ENCODE assay signal across 1 cellular context in the genomic region with DNA sequence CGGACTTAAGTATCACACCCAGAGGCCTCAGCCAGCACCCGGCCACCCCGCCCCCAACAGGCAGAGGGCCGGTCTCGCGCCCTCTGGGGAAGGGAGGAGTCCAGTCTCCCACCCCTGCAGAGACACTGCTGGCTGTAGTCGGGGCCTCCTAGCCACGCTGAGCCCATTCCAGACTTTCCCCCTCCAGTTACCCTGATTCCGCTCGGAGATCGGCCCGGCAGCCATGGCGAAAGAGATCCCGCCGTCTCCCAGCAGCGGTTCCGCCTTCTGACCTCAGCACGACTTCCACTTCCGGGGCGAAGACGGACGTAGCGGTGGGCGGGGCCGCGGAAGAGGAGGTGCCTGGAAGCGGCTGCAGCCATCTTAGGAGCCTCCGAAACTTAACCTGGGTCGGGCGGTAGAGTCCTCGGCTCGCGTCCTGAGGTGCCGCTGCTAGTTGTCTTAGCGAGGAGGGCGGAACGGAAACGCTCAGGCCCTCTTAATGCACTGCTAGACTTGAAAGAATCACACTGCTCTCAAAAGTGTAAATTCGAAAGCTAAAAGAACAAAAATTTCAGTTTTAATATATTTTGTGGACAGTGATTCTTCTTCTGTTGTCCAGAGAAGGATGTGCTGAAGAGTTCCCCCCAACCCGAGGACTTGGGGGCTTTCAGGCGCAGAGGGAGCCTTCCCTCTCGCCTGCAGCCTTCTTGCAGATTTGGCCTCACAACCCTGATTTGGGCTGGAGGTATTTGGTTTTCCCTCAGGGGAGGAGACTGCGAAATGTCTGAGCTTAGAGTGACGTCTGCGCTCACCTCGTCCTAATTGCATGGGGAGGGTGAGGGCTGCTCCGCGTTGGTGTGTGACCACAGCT.
TF ChIP-seq lines count a peak whose summit lies in the region.

A gene with protein sequence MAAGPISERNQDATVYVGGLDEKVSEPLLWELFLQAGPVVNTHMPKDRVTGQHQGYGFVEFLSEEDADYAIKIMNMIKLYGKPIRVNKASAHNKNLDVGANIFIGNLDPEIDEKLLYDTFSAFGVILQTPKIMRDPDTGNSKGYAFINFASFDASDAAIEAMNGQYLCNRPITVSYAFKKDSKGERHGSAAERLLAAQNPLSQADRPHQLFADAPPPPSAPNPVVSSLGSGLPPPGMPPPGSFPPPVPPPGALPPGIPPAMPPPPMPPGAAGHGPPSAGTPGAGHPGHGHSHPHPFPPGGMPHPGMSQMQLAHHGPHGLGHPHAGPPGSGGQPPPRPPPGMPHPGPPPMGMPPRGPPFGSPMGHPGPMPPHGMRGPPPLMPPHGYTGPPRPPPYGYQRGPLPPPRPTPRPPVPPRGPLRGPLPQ (minus strand): TSS at position 269 of the 853 bp plus-strand sequence. CDS start 44 bp downstream, at position 225.

TF ChIP-seq in K562, 482 proteins besides CTCF, POLR2A, EP300 and RAD21 (continued from another document and continues in another):
- TF ChIP-seq ZBTB2 (IDR thresholded peaks at IDR 0.05) (0 out of 2 replicates have a peak, but pooled peaks have one; percentile 33), HLTF (IDR thresholded peaks at IDR 0.05) (peak; percentile 71; the same call in 1 of the 2 replicates), GTF2E2 (tag; IDR thresholded peaks at IDR 0.05) (peak; percentile 89), ESRRA (IDR thresholded peaks at IDR 0.05; ENCODE audit: borderline replicate concordance, low read depth) (peak; percentile 75; the same call in 1 of the 2 replicates), RBFOX2 (IDR thresholded peaks at IDR 0.05; ENCODE audit: low read depth, low read length) (peak; percentile 95), ZNF407 (IDR thresholded peaks at IDR 0.05; ENCODE audit: low read depth) (no peak), POLR2G (IDR thresholded peaks at IDR 0.05; ENCODE audit: low read depth, low read length) (peak; percentile 95), HDAC8 (tag; IDR thresholded peaks at IDR 0.05) (no peak), ZFX (CRISPR knock-in tag; IDR thresholded peaks at IDR 0.05) (peak; percentile 73), NR1H2 (CRISPR knock-in tag; IDR thresholded peaks at IDR 0.05) (no peak), TCF3 (CRISPR knock-in tag; IDR thresholded peaks at IDR 0.05) (no peak), CHD1 (IDR thresholded peaks at IDR 0.05; ENCODE audit: low read length) (peak; percentile 75), RB1 (IDR thresholded peaks at IDR 0.05; ENCODE audit: low read depth) (peak; percentile 65; the same call in 1 of the 2 replicates), KAT7 (CRISPR knock-in tag; IDR thresholded peaks at IDR 0.05; ENCODE audit: borderline replicate concordance) (peak; percentile 77; the same call in 1 of the 2 replicates), TEAD4 (IDR thresholded peaks at IDR 0.05; ENCODE audit: low read length) (peak; percentile 35), TEAD4 (CRISPR knock-in tag; IDR thresholded peaks at IDR 0.05; ENCODE audit: borderline replicate concordance) (no peak), PCBP2 (IDR thresholded peaks at IDR 0.05; ENCODE audit: low read depth, low read length, poor library complexity, severe bottlenecking) (no peak), PBX2 (CRISPR knock-in tag; IDR thresholded peaks at IDR 0.05; ENCODE audit: low read depth) (no peak), PBX2 (tag; conservative IDR thresholded peaks at IDR 0.05; ENCODE audit: low read depth) (peak; percentile 12; the same call in 1 of the 2 replicates), FIP1L1 (IDR thresholded peaks at IDR 0.05; ENCODE audit: low read depth, low read length, poor library complexity, severe bottlenecking) (peak; percentile 35), TAF7 (tag; IDR thresholded peaks at IDR 0.05) (peak; percentile 33), DEAF1 (CRISPR knock-in tag; IDR thresholded peaks at IDR 0.05) (peak; percentile 21; the same call in 1 of the 2 replicates), YY1 (IDR thresholded peaks at IDR 0.05; ENCODE audit: borderline replicate concordance in 1 of 3, control insufficient read depth in 1 of 3, extremely low read depth in 1 of 3, insufficient read depth in 3 of 3, insufficient read length in 1 of 3, insufficient replicate concordance in 2 of 3, low read depth in 1 of 3, low read length in 2 of 3) (peak; percentile 72 to 96 (median 95))
- TF ChIP-seq, protein P1, sequence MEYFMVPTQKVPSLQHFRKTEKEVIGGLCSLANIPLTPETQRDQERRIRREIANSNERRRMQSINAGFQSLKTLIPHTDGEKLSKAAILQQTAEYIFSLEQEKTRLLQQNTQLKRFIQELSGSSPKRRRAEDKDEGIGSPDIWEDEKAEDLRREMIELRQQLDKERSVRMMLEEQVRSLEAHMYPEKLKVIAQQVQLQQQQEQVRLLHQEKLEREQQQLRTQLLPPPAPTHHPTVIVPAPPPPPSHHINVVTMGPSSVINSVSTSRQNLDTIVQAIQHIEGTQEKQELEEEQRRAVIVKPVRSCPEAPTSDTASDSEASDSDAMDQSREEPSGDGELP (CRISPR knock-in tag; IDR thresholded peaks at IDR 0.05; ENCODE audit: borderline replicate concordance) = peak; percentile 65
- TF ChIP-seq, protein P2, sequence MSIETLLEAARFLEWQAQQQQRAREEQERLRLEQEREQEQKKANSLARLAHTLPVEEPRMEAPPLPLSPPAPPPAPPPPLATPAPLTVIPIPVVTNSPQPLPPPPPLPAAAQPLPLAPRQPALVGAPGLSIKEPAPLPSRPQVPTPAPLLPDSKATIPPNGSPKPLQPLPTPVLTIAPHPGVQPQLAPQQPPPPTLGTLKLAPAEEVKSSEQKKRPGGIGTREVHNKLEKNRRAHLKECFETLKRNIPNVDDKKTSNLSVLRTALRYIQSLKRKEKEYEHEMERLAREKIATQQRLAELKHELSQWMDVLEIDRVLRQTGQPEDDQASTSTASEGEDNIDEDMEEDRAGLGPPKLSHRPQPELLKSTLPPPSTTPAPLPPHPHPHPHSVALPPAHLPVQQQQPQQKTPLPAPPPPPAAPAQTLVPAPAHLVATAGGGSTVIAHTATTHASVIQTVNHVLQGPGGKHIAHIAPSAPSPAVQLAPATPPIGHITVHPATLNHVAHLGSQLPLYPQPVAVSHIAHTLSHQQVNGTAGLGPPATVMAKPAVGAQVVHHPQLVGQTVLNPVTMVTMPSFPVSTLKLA (conservative IDR thresholded peaks at IDR 0.05) = peak; percentile 44 to 81
- TF ChIP-seq, protein P3, sequence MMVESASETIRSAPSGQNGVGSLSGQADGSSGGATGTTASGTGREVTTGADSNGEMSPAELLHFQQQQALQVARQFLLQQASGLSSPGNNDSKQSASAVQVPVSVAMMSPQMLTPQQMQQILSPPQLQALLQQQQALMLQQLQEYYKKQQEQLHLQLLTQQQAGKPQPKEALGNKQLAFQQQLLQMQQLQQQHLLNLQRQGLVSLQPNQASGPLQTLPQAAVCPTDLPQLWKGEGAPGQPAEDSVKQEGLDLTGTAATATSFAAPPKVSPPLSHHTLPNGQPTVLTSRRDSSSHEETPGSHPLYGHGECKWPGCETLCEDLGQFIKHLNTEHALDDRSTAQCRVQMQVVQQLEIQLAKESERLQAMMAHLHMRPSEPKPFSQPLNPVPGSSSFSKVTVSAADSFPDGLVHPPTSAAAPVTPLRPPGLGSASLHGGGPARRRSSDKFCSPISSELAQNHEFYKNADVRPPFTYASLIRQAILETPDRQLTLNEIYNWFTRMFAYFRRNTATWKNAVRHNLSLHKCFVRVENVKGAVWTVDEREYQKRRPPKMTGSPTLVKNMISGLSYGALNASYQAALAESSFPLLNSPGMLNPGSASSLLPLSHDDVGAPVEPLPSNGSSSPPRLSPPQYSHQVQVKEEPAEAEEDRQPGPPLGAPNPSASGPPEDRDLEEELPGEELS (CRISPR knock-in tag; IDR thresholded peaks at IDR 0.05; ENCODE audit: borderline replicate concordance) = 0 out of 2 replicates have a peak, but pooled peaks have one; percentile 57
- TF ChIP-seq, protein P4, sequence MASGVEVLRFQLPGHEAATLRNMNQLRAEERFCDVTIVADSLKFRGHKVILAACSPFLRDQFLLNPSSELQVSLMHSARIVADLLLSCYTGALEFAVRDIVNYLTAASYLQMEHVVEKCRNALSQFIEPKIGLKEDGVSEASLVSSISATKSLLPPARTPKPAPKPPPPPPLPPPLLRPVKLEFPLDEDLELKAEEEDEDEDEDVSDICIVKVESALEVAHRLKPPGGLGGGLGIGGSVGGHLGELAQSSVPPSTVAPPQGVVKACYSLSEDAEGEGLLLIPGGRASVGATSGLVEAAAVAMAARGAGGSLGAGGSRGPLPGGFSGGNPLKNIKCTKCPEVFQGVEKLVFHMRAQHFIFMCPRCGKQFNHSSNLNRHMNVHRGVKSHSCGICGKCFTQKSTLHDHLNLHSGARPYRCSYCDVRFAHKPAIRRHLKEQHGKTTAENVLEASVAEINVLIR (CRISPR knock-in tag; IDR thresholded peaks at IDR 0.05) = peak; percentile 70; the same call in 1 of the 2 replicates
